19 cellular contexts compared by ENCODE assay signal in genomic region chr16:64437706-64438329, GRCh38.
DNase-seq lines count a peak whose midpoint lies in the region; ATAC-seq, FAIRE-seq and TF ChIP-seq lines count a peak whose summit lies in the region.
"Had no signal": no experiment of that assay in that cellular context is flagged by ENCODE, and none has a peak within 500 bp of the region (broad histone marks: within the 10 kb centered on the region; RNA-seq: fewer than 3 reads in every experiment).

No MANE protein-coding gene starts in this region.

- H4K12ac ChIP-seq in trophoblast cell (ENCODE audit: low read depth, low read length): no peak overlapping the region

- no peaks in the 10 kb centered on the region for H3K36me3 ChIP-seq in trophoblast cell (ENCODE audit: control insufficient read depth in 1 of 2, insufficient read depth in 2 of 2, low read length in 2 of 2)
- H3K36me3 ChIP-seq: esophagus squamous epithelium, prostate gland, stomach had no signal

- peak overlapping the region; percentile 18 for H2BK12ac ChIP-seq in trophoblast cell (ENCODE audit: low read length)

- no peak overlapping the region for H3K4ac ChIP-seq in trophoblast cell (ENCODE audit: low read depth, low read length)

- peaks cover 9% of the 10 kb centered on the region for H3K9me3 Mint-ChIP-seq in stimulated activated effector memory CD8-positive, alpha-beta T cell treated with anti-CD3 and anti-CD28 coated beads, Interleukin-12 subunit alpha, Interleukin-12 subunit beta, amount 100 ng/mL, for 72 hours

- peak overlapping the region; percentile 18 for H2BK120ac ChIP-seq in trophoblast cell (ENCODE audit: insufficient read depth, low read length, poor library complexity)

- peak overlapping the region; percentile 92 for H2BK5ac ChIP-seq in trophoblast cell (ENCODE audit: low read depth, low read length, poor library complexity)

- H2AK5ac ChIP-seq in trophoblast cell (ENCODE audit: low read length): no peak overlapping the region

- H4K91ac ChIP-seq in trophoblast cell (ENCODE audit: low read depth, low read length): peak overlapping the region; percentile 72

- TF ChIP-seq POLR2A in erythroblast (IDR thresholded peaks at IDR 0.05; ENCODE audit: low read length): no peak

- no peaks in the 10 kb centered on the region for H3K27me3 ChIP-seq in right cardiac atrium (ENCODE audit: control insufficient read depth, insufficient read depth)
- no peaks in the 10 kb centered on the region for H3K27me3 ChIP-seq in trophoblast cell (ENCODE audit: insufficient read depth, low read length)
- H3K27me3 ChIP-seq: esophagus squamous epithelium, stomach had no signal

- no peak overlapping the region for H3K4me3 ChIP-seq in right cardiac atrium (ENCODE audit: low read length)
- H3K4me3 ChIP-seq in trophoblast cell (ENCODE audit: low read depth, low read length): no peak overlapping the region
- H3K4me3 ChIP-seq: esophagus squamous epithelium, prostate gland, stomach had no signal

- WGBS in right cardiac atrium: 53% methylated on average over 9 of the region's 9 CpGs
- WGBS in trophoblast cell (ENCODE audit: extremely low coverage, insufficient coverage, insufficient read length): no CpG with 5 or more reads among the region's 9 CpGs

- H3K4me1 Mint-ChIP-seq in stimulated activated effector memory CD8-positive, alpha-beta T cell treated with anti-CD3 and anti-CD28 coated beads, Interleukin-12 subunit alpha, Interleukin-12 subunit beta, amount 100 ng/mL, for 72 hours: no peaks in the 10 kb centered on the region
- H3K4me1 Mint-ChIP-seq: naive thymus-derived CD4-positive, alpha-beta T cell had no signal

- H3K9me3 ChIP-seq in right cardiac atrium (ENCODE audit: control insufficient read depth, low read length) (no peaks in the 10 kb centered on the region), trophoblast cell (ENCODE audit: insufficient read depth, low read depth, low read length) (no peaks in the 10 kb centered on the region)
- H3K9me3 ChIP-seq: esophagus squamous epithelium, prostate gland had no signal

- no peak overlapping the region for H2AFZ ChIP-seq in trophoblast cell (ENCODE audit: insufficient read depth, low read length, poor library complexity)

- no peak overlapping the region for H3K14ac ChIP-seq in trophoblast cell (ENCODE audit: low read length)

- H3K4me1 ChIP-seq in right cardiac atrium (ENCODE audit: control insufficient read depth, insufficient read depth, low read length): no peaks in the 10 kb centered on the region
- peaks cover 2% of the 10 kb centered on the region in 2 experiments for H3K4me1 ChIP-seq in trophoblast cell (ENCODE audit: control insufficient read depth in 1 of 2, insufficient read depth in 2 of 2, low read length in 2 of 2)
- H3K4me1 ChIP-seq: esophagus squamous epithelium, prostate gland had no signal

- FAIRE-seq in urothelium cell line (lab: Jason Lieb, UNC): no peak

- no peak overlapping the region for H4K8ac ChIP-seq in trophoblast cell (ENCODE audit: low read depth, low read length)

- H3K23ac ChIP-seq in trophoblast cell (ENCODE audit: low read length): no peak overlapping the region

- no peak overlapping the region for H3K27ac ChIP-seq in right cardiac atrium (ENCODE audit: low read length)
- peak overlapping the region; percentile 87 for H3K27ac ChIP-seq in trophoblast cell (ENCODE audit: low read depth, low read length)
- H3K27ac ChIP-seq: esophagus squamous epithelium, prostate gland, stomach had no signal

- no peaks in the 10 kb centered on the region for H3K79me2 ChIP-seq in trophoblast cell (ENCODE audit: control insufficient read depth, insufficient read depth, low read length, poor library complexity)

- intact Hi-C loops in Right ventricle myocardium superior (cut with DNase I) (no loop called here), right cardiac atrium (cut with DNase I) (no loop called here)

- no peak overlapping the region for H3K9ac ChIP-seq in trophoblast cell (ENCODE audit: low read length)

- no peaks in the 10 kb centered on the region for H3K36me3 Mint-ChIP-seq in stimulated activated effector memory CD8-positive, alpha-beta T cell treated with anti-CD3 and anti-CD28 coated beads, Interleukin-12 subunit alpha, Interleukin-12 subunit beta, amount 100 ng/mL, for 72 hours

- H3K18ac ChIP-seq in trophoblast cell (ENCODE audit: low read length): no peak overlapping the region

- no peak overlapping the region for H3K4me3 Mint-ChIP-seq in stimulated activated effector memory CD8-positive, alpha-beta T cell treated with anti-CD3 and anti-CD28 coated beads, Interleukin-12 subunit alpha, Interleukin-12 subunit beta, amount 100 ng/mL, for 72 hours
- H3K4me3 Mint-ChIP-seq: naive thymus-derived CD4-positive, alpha-beta T cell had no signal

- peaks cover 17% of the 10 kb centered on the region for H3K79me1 ChIP-seq in trophoblast cell (ENCODE audit: low read length)

- H3K27ac Mint-ChIP-seq in stimulated activated effector memory CD8-positive, alpha-beta T cell treated with anti-CD3 and anti-CD28 coated beads, Interleukin-12 subunit alpha, Interleukin-12 subunit beta, amount 100 ng/mL, for 72 hours: no peak overlapping the region
- H3K27ac Mint-ChIP-seq: naive thymus-derived CD4-positive, alpha-beta T cell had no signal

- DNase-seq in Right ventricle myocardium superior (no peak), right cardiac atrium (no peak), NCI-H748 treated with DMSO at 0.1 percent for 48 hours (lab: John Stamatoyannopoulos, UW) (peak; percentile 35), erythroblast (lab: John Stamatoyannopoulos, UW) (peak; percentile 1 to 11), trophoblast cell (no peak), urothelium cell line (ENCODE audit: low spot score) (no peak), NCI-H187 (lab: John Stamatoyannopoulos, UW) (no peak)
- no peak for DNase-seq in stimulated activated effector memory CD8-positive, alpha-beta T cell treated with anti-CD3 and anti-CD28 coated beads, Interleukin-12 subunit alpha, Interleukin-12 subunit beta, amount 100 ng/mL, for 72 hours (ENCODE audit: low spot score in 2 of 2)
- DNase-seq: activated CD4-positive, alpha-beta T cell treated with anti-CD3 and anti-CD28 coated beads for 48 hours; activated naive CD4-positive, alpha-beta T cell; esophagus squamous epithelium; GDM1; hippocampal formation; KG1; left colon; naive thymus-derived CD4-positive, alpha-beta T cell; NCI-H1436; stomach had no signal

- peak; percentile 75 for ATAC-seq in Right ventricle myocardium superior (ENCODE audit: poor library complexity)
- ATAC-seq in right cardiac atrium: no peak
- ATAC-seq in stimulated activated effector memory CD8-positive, alpha-beta T cell treated with anti-CD3 and anti-CD28 coated beads, Interleukin-12 subunit alpha, Interleukin-12 subunit beta, amount 100 ng/mL, for 72 hours: no peak
- ATAC-seq: left colon; naive thymus-derived CD4-positive, alpha-beta T cell had no signal

- H3K4me2 ChIP-seq in trophoblast cell (ENCODE audit: low read length): no peak overlapping the region

Comparison
In these comparisons a context has a peak if more than half of its experiments do, and no peak if none do; other contexts are left out.
1. DNase-seq: peak in NCI-H748 treated with DMSO at 0.1 percent for 48 hours (single experiment) and erythroblast (2 of 2); none in Right ventricle myocardium superior (single experiment), right cardiac atrium (0 of 3), trophoblast cell (0 of 2), urothelium cell line (single experiment), stimulated activated effector memory CD8-positive, alpha-beta T cell treated with anti-CD3 and anti-CD28 coated beads, Interleukin-12 subunit alpha, Interleukin-12 subunit beta, amount 100 ng/mL, for 72 hours (0 of 2) and NCI-H187 (0 of 2).